ENCODE assay signal across 17 cellular contexts in the genomic region with DNA sequence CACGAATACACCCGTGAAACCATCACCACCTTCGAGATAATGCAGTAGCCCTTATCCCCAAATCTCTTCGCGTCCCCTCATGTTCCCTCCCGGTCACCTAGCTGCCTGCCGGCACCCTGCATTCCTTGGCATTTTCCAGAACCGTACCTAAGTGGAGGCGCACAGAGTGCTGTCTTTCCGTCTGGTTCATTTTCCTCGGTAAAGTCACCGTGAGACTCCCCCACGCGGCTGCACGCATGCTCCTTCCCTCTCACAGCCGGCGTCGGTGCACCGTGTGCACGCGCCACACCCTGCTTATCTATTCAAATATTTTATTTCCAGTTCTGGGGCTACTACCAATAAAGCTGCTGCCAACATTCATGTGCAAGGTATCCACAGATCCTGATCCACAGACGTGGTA.
DNase-seq lines count a peak whose midpoint lies in the region; ATAC-seq and TF ChIP-seq lines count a peak whose summit lies in the region.
"Had no signal": no experiment of that assay in that cellular context is flagged by ENCODE, and none has a peak within 500 bp of the region (broad histone marks: within the 10 kb centered on the region; RNA-seq: fewer than 3 reads in every experiment).

No MANE protein-coding gene starts in this region.

- H3K9me3 Mint-ChIP-seq in natural killer cell: no peaks in the 10 kb centered on the region
- no peaks in the 10 kb centered on the region for H3K9me3 Mint-ChIP-seq in natural killer cell treated with Interleukin-12 subunit alpha and Interleukin-12 subunit beta and Interleukin-15 and Interleukin-18, amount 100 ng/mL, for 72 hours

- intact Hi-C loops in natural killer cell (cut with micrococcal nuclease) (no loop called here), sciatic nerve (cut with DNase I) (no loop called here)

- H3K27ac Mint-ChIP-seq in natural killer cell: peak overlapping the region in 1 of 2 donors; percentile 34
- H3K27ac Mint-ChIP-seq in natural killer cell treated with Interleukin-12 subunit alpha and Interleukin-12 subunit beta and Interleukin-15 and Interleukin-18, amount 100 ng/mL, for 72 hours: no peak overlapping the region
- H3K27ac Mint-ChIP-seq: CD8-positive, alpha-beta memory T cell had no signal

- in situ Hi-C loops in ACHN (cut with HindIII; ENCODE audit: low pct_ligation_motif_present, low pct_unique_long_range_greater_than_20kb, low sequenced_read_pairs): no loop called here

- no peaks in the 10 kb centered on the region for H3K36me3 Mint-ChIP-seq in natural killer cell
- no peaks in the 10 kb centered on the region for H3K36me3 Mint-ChIP-seq in natural killer cell treated with Interleukin-12 subunit alpha and Interleukin-12 subunit beta and Interleukin-15 and Interleukin-18, amount 100 ng/mL, for 72 hours
- H3K36me3 Mint-ChIP-seq: CD8-positive, alpha-beta memory T cell had no signal

- TF ChIP-seq CTCF in natural killer cell (IDR thresholded peaks at IDR 0.05): no peak

- ATAC-seq in natural killer cell (no peak), sciatic nerve (no peak), HG03280 (IDR thresholded peaks at IDR 0.05; ENCODE audit: unreplicated experiment) (no peak)
- no peak for ATAC-seq in natural killer cell treated with Interleukin-12 subunit alpha and Interleukin-12 subunit beta and Interleukin-15 and Interleukin-18, amount 100 ng/mL, for 72 hours

- H3K27me3 Mint-ChIP-seq in natural killer cell (ENCODE audit: low read depth in 2 of 2): peaks cover 0 to 11% of the 10 kb centered on the region in 2 donors
- H3K27me3 Mint-ChIP-seq in natural killer cell treated with Interleukin-12 subunit alpha and Interleukin-12 subunit beta and Interleukin-15 and Interleukin-18, amount 100 ng/mL, for 72 hours: peaks cover 7 to 24% of the 10 kb centered on the region in 2 donors

- peak; percentile 26 for DNase-seq in activated CD4-positive, CD25-positive, alpha-beta regulatory T cell treated with anti-CD3 and anti-CD28 coated beads, Interleukin-2, amount 50 U/mL, for 72 hours
- DNase-seq in activated CD4-positive, CD25-positive, alpha-beta regulatory T cell (lab: John Stamatoyannopoulos, UW): no peak
- peak; percentile 11 for DNase-seq in natural killer cell
- DNase-seq in natural killer cell treated with Interleukin-12 subunit alpha and Interleukin-12 subunit beta and Interleukin-15 and Interleukin-18, amount 100 ng/mL, for 72 hours (ENCODE audit: low spot score): no peak
- peak; percentile 7 for DNase-seq in sciatic nerve (ENCODE audit: low spot score)
- DNase-seq in NCI-H1930 (lab: John Stamatoyannopoulos, UW): no peak
- DNase-seq in ACHN: no peak
- DNase-seq: Calu3; CD8-positive, alpha-beta memory T cell; DMS153; GM23248; NCI-H1092; NCI-H1436; NCI-H187 treated with DMSO at 0.1 percent for 48 hours; NCI-H510A; NCI-H774 had no signal

- H3K4me3 Mint-ChIP-seq in natural killer cell: no peak overlapping the region
- H3K4me3 Mint-ChIP-seq in natural killer cell treated with Interleukin-12 subunit alpha and Interleukin-12 subunit beta and Interleukin-15 and Interleukin-18, amount 100 ng/mL, for 72 hours: no peak overlapping the region

- H3K4me1 Mint-ChIP-seq in natural killer cell: peaks cover 15 to 16% of the 10 kb centered on the region in 2 donors
- peaks cover 8 to 13% of the 10 kb centered on the region in 2 donors for H3K4me1 Mint-ChIP-seq in natural killer cell treated with Interleukin-12 subunit alpha and Interleukin-12 subunit beta and Interleukin-15 and Interleukin-18, amount 100 ng/mL, for 72 hours (ENCODE audit: low read depth in 2 of 2)

Comparison
In these comparisons a context has a peak if more than half of its experiments do, and no peak if none do; other contexts are left out.
1. DNase-seq: peak in activated CD4-positive, CD25-positive, alpha-beta regulatory T cell treated with anti-CD3 and anti-CD28 coated beads, Interleukin-2, amount 50 U/mL, for 72 hours (single experiment), natural killer cell (single experiment) and sciatic nerve (single experiment); none in activated CD4-positive, CD25-positive, alpha-beta regulatory T cell (0 of 4), natural killer cell treated with Interleukin-12 subunit alpha and Interleukin-12 subunit beta and Interleukin-15 and Interleukin-18, amount 100 ng/mL, for 72 hours (single experiment), NCI-H1930 (0 of 2) and ACHN (single experiment).